23 cellular contexts compared by ENCODE assay signal in genomic region chr5:41181691-41182564, GRCh38. TPM values are rescaled to one million over a fixed set of nuclear protein-coding genes. Genes with fewer than 3 reads are reported as not detected.
DNase-seq lines count a peak whose midpoint lies in the region; ATAC-seq and TF ChIP-seq lines count a peak whose summit lies in the region.
"Had no signal": no experiment of that assay in that cellular context is flagged by ENCODE, and none has a peak within 500 bp of the region (broad histone marks: within the 10 kb centered on the region; RNA-seq: fewer than 3 reads in every experiment).

No MANE protein-coding gene starts in this region.

- intact Hi-C loops in left ventricle myocardium superior (cut with micrococcal nuclease) = no loop called here

- H3K9me3 ChIP-seq in BLaER1 = no peaks in the 10 kb centered on the region
- no peaks in the 10 kb centered on the region for H3K9me3 ChIP-seq in Karpas-422 (ENCODE audit: low read length)
- H3K9me3 ChIP-seq: esophagus squamous epithelium had no signal

- no peaks in the 10 kb centered on the region for H3K27me3 ChIP-seq in BLaER1
- no peaks in the 10 kb centered on the region; the same call in 1 of the 2 replicates for H3K27me3 ChIP-seq in Karpas-422 (ENCODE audit: low read length)
- H3K27me3 ChIP-seq: brain microvascular endothelial cell, esophagus squamous epithelium had no signal

- no peak overlapping the region for H3K9ac ChIP-seq in BLaER1
- no peak overlapping the region for H3K9ac ChIP-seq in Karpas-422 (ENCODE audit: low read length)

- peak; percentile 20 for DNase-seq in Karpas-422
- no peak for DNase-seq in left ventricle myocardium superior
- DNase-seq in RPMI8226 = no peak
- no peak for DNase-seq in NCI-H446 (lab: John Stamatoyannopoulos, UW)
- DNase-seq: activated CD8-positive, alpha-beta T cell treated with anti-CD3 and anti-CD28 coated beads, Interleukin-2, amount 10 ng/mL, durations not matched to agents 7 days and 5 days; brain microvascular endothelial cell; esophagus squamous epithelium; hypothalamus; MM.1S; NCI-H1436; NCI-H2107; NCI-H446 treated with DMSO at 0.1 percent for 48 hours had no signal

- H3K4me3 Mint-ChIP-seq in nephron = no peak overlapping the region
- H3K4me3 Mint-ChIP-seq: activated CD8-positive, alpha-beta T cell treated with anti-CD3 and anti-CD28 coated beads, Interleukin-2, amount 10 ng/mL, durations not matched to agents 7 days and 5 days; CD14-positive monocyte; IgD-negative memory B cell had no signal

- TF ChIP-seq CTCF in nephron (IDR thresholded peaks at IDR 0.05; ENCODE audit: unreplicated experiment in 3 of 3) = no peak

- H3K4me1 ChIP-seq in BLaER1 (peaks cover 7% of the 10 kb centered on the region), Karpas-422 (ENCODE audit: low read length) (no peaks in the 10 kb centered on the region)
- H3K4me1 ChIP-seq: esophagus squamous epithelium had no signal

- no peaks in the 10 kb centered on the region for H3K79me2 ChIP-seq in Karpas-422 (ENCODE audit: low read length)

- H3K4me2 ChIP-seq in BLaER1 = peak overlapping the region; percentile 36
- no peak overlapping the region for H3K4me2 ChIP-seq in Karpas-422 (ENCODE audit: low read depth, low read length, poor library complexity, severe bottlenecking)
- H3K4me2 ChIP-seq: smooth muscle cell had no signal

- no peaks in the 10 kb centered on the region for H3K36me3 Mint-ChIP-seq in nephron (ENCODE audit: low read depth)
- H3K36me3 Mint-ChIP-seq: CD14-positive monocyte, IgD-negative memory B cell had no signal

- H3K4me1 Mint-ChIP-seq in nephron = peaks cover 5% of the 10 kb centered on the region
- H3K4me1 Mint-ChIP-seq: CD14-positive monocyte, IgD-negative memory B cell had no signal

- no peaks in the 10 kb centered on the region for H4K20me1 ChIP-seq in BLaER1
- no peaks in the 10 kb centered on the region for H4K20me1 ChIP-seq in Karpas-422 (ENCODE audit: insufficient read depth, low read depth, low read length)

- ATAC-seq in left ventricle myocardium superior (peak; percentile 40), GM21367 (IDR thresholded peaks at IDR 0.05; ENCODE audit: unreplicated experiment) (no peak), GM19035 (IDR thresholded peaks at IDR 0.05; ENCODE audit: unreplicated experiment) (no peak)
- ATAC-seq: activated CD4-positive, CD25-positive, alpha-beta regulatory T cell treated with anti-CD3 and anti-CD28 coated beads, Interleukin-2, amount 50 U/mL, for 24 hours; activated CD8-positive, alpha-beta T cell treated with anti-CD3 and anti-CD28 coated beads, Interleukin-2, amount 10 ng/mL, durations not matched to agents 7 days and 5 days had no signal

- H3K27me3 Mint-ChIP-seq in nephron (ENCODE audit: low read depth) = no peaks in the 10 kb centered on the region
- H3K27me3 Mint-ChIP-seq: IgD-negative memory B cell had no signal

- H3K27ac Mint-ChIP-seq in nephron = peak overlapping the region; percentile 0 to 70 (median 19)
- H3K27ac Mint-ChIP-seq: activated CD8-positive, alpha-beta T cell treated with anti-CD3 and anti-CD28 coated beads, Interleukin-2, amount 10 ng/mL, durations not matched to agents 7 days and 5 days; CD14-positive monocyte; IgD-negative memory B cell had no signal

- H3K9me2 ChIP-seq in Karpas-422 (replicated peaks; ENCODE audit: insufficient read depth, low read length) = no peaks in the 10 kb centered on the region

- H3K4me3 ChIP-seq in BLaER1 = no peak overlapping the region
- H3K4me3 ChIP-seq in Karpas-422 (ENCODE audit: low read length) = no peak overlapping the region
- H3K4me3 ChIP-seq: coronary artery, esophagus squamous epithelium, lung, smooth muscle cell had no signal

- no peak overlapping the region for H3K27ac ChIP-seq in BLaER1
- H3K27ac ChIP-seq in Karpas-422 (ENCODE audit: low read length) = no peak overlapping the region
- H3K27ac ChIP-seq: brain microvascular endothelial cell, coronary artery, esophagus squamous epithelium had no signal

- no peak overlapping the region for H2AFZ ChIP-seq in Karpas-422 (ENCODE audit: low read length)

- no peaks in the 10 kb centered on the region for H3K9me3 Mint-ChIP-seq in nephron

- H3K36me3 ChIP-seq in BLaER1 = no peaks in the 10 kb centered on the region
- no peaks in the 10 kb centered on the region for H3K36me3 ChIP-seq in Karpas-422 (ENCODE audit: insufficient read depth, low read length)
- H3K36me3 ChIP-seq: brain microvascular endothelial cell, esophagus squamous epithelium had no signal

RNA-seq across cellular contexts. Expression of gene C6, which starts 31.4 kb away (rescaled TPM):
- total RNA-seq in Karpas-422 (2014; rRNA removed; shearing (Covaris generic); ENCODE audit: low replicate concordance) = not detected in 2 replicates
- 44.6 TPM for total RNA-seq in left ventricle myocardium superior
- total RNA-seq: activated CD8-positive, alpha-beta T cell treated with anti-CD3 and anti-CD28 coated beads, Interleukin-2, amount 10 ng/mL, durations not matched to agents 7 days and 5 days; smooth muscle cell; temporal lobe had no signal

Comparison
In these comparisons a context has a peak if more than half of its experiments do, and no peak if none do; other contexts are left out.
1. RNA of gene C6, which starts 31.4 kb away (total RNA-seq): 44.6 TPM in left ventricle myocardium superior (single experiment); not detected in Karpas-422; every median in the first group is over 10 times any median in the second.